Comparison of ENCODE assay signal across 8 cellular contexts in the genomic region with DNA sequence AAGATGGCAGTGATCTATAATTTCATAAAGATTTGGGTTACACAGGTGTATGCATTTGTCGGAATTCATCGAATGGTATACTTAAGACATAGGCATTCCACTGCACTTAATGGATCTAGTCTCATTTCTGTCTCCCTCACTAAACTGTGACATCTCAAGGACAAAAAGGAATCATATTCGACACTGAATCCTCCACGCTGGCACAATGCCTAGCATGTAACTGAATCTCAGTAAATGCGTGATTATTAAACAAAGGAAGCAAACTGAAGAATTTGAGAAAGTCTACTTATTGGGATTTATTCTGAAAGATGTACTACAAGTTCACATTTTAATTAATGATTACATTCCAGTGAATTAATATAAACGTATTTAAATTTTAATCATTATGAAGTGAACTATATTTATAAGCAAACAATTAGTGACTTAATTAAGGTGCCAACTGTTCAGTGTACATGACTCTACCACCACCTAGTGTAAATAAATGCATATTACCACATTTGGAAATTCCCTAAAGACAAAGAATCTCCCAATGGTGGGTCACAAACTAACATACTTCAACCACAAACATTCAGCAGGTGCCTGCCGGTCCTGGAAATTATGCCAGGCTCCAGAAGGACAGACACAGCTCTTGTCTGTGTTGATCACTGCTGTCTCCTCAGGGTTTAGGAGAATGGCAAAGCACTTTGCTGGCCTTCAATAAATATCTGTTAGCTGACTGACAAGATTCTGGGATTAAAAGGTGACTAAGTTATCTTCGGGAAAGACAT. TPM values are rescaled to one million over a fixed set of nuclear protein-coding genes. Genes with fewer than 3 reads are reported as not detected.
DNase-seq lines count a peak whose midpoint lies in the region; ATAC-seq and TF ChIP-seq lines count a peak whose summit lies in the region.

No MANE protein-coding gene starts in this region.

- H3K4me1 ChIP-seq in heart left ventricle: peaks cover 0 to 14% (median 2%) of the 10 kb centered on the region in 12 donors
- H3K4me1 ChIP-seq in smooth muscle cell (ENCODE audit: low read depth): peaks cover 4% of the 10 kb centered on the region

- no peak overlapping the region for H3K27ac ChIP-seq in heart left ventricle
- no peak overlapping the region for H3K27ac ChIP-seq in SU-DHL-6 (ENCODE audit: low read depth, low read length)
- no peak overlapping the region for H3K27ac ChIP-seq in smooth muscle cell (ENCODE audit: low read depth)

- H4K20me1 ChIP-seq in SU-DHL-6 (ENCODE audit: low read depth, low read length) (peaks cover 23% of the 10 kb centered on the region; the same call in 1 of the 2 replicates), smooth muscle cell (ENCODE audit: low read depth) (peaks cover 16% of the 10 kb centered on the region)

- H3K27me3 ChIP-seq in heart left ventricle: no peaks in the 10 kb centered on the region
- no peaks in the 10 kb centered on the region for H3K27me3 ChIP-seq in SU-DHL-6 (ENCODE audit: low read length)
- no peaks in the 10 kb centered on the region for H3K27me3 ChIP-seq in smooth muscle cell (ENCODE audit: low read depth)

- intact Hi-C loops in heart left ventricle (cut with DNase I) (loop anchor here in 9 of 10 donors (1.0 to 10.0 kb wide), 8 partner anchors 438 to 1298 kb away; a partner anchor contains a TSS), left ventricle myocardium superior (cut with micrococcal nuclease) (no loop called here)

- peaks cover 20% of the 10 kb centered on the region for H3K79me2 ChIP-seq in SU-DHL-6 (ENCODE audit: insufficient read depth, low read length)
- H3K79me2 ChIP-seq in smooth muscle cell (ENCODE audit: low read depth): no peaks in the 10 kb centered on the region

- no peak overlapping the region for H3K9ac ChIP-seq in SU-DHL-6 (ENCODE audit: low read length)
- no peak overlapping the region for H3K9ac ChIP-seq in smooth muscle cell (ENCODE audit: low read depth)

- H3K9me3 ChIP-seq in heart left ventricle (no peaks in the 10 kb centered on the region), SU-DHL-6 (ENCODE audit: insufficient read depth, low read length) (no peaks in the 10 kb centered on the region), smooth muscle cell (replicated peaks; ENCODE audit: low read depth) (no peaks in the 10 kb centered on the region)

- 63 to 66% (median 65%) methylated on average over 8 of the region's 8 CpGs for WGBS in heart left ventricle, 4 donors
- WGBS in smooth muscle cell (ENCODE audit: low lambda C conversion rate): 76% methylated on average over 8 of the region's 8 CpGs

- H3K9me2 ChIP-seq in SU-DHL-6 (replicated peaks; ENCODE audit: insufficient read depth, low read length): no peaks in the 10 kb centered on the region

- ATAC-seq in heart left ventricle (no peak), left ventricle myocardium superior (no peak), HG03097 (IDR thresholded peaks at IDR 0.05; ENCODE audit: low FRiP score, unreplicated experiment) (no peak), GM18498 (IDR thresholded peaks at IDR 0.05; ENCODE audit: unreplicated experiment) (no peak)

- TF ChIP-seq CTCF in heart left ventricle (IDR thresholded peaks at IDR 0.05): peak; percentile 53 to 75 (median 65)
- peak; percentile 46 for TF ChIP-seq CTCF in SU-DHL-6 (IDR thresholded peaks at IDR 0.05; ENCODE audit: insufficient read depth, low read length, poor library complexity, severe bottlenecking)
- peak; percentile 87 for TF ChIP-seq CTCF in smooth muscle cell (IDR thresholded peaks at IDR 0.05; ENCODE audit: borderline replicate concordance, insufficient read depth, poor library complexity, severe bottlenecking)

- no peak for TF ChIP-seq POLR2A in heart left ventricle (IDR thresholded peaks at IDR 0.05)

- H3F3A ChIP-seq in SU-DHL-6 (ENCODE audit: insufficient read depth) (0 out of 2 replicates have a peak, but pooled peaks cover 3% of the 10 kb centered on the region), smooth muscle cell (ENCODE audit: low read depth) (no peaks in the 10 kb centered on the region)

- no peak for DNase-seq in heart left ventricle
- no peak for DNase-seq in left ventricle myocardium superior
- DNase-seq in NCI-H1105 (lab: John Stamatoyannopoulos, UW): peak; percentile 32
- peak; percentile 19 for DNase-seq in globus pallidus (ENCODE audit: low spot score)
- no peak for DNase-seq in smooth muscle cell (lab: John Stamatoyannopoulos, UW; ENCODE audit: unreplicated experiment)

- H3K4me2 ChIP-seq in SU-DHL-6 (ENCODE audit: low read depth, low read length, poor library complexity, severe bottlenecking) (no peak overlapping the region), smooth muscle cell (no peak overlapping the region)

- H3K36me3 ChIP-seq in heart left ventricle (no peaks in the 10 kb centered on the region), SU-DHL-6 (ENCODE audit: low read length) (no peaks in the 10 kb centered on the region), smooth muscle cell (ENCODE audit: low read depth) (no peaks in the 10 kb centered on the region)

- H2AFZ ChIP-seq in SU-DHL-6 (ENCODE audit: low read depth, low read length, severe bottlenecking) (no peak overlapping the region), smooth muscle cell (ENCODE audit: low read depth) (no peak overlapping the region)

- no peak overlapping the region for H3K4me3 ChIP-seq in heart left ventricle
- H3K4me3 ChIP-seq in SU-DHL-6 (ENCODE audit: insufficient read depth, low read length, poor library complexity, severe bottlenecking): no peak overlapping the region
- no peak overlapping the region for H3K4me3 ChIP-seq in smooth muscle cell

RNA-seq across cellular contexts. Expression of a gene that starts 56.4 kb away (rescaled TPM):
- total RNA-seq in heart left ventricle (10 to 100 TPM in 4 of 9 donors, 1 to 10 TPM in 5; 6.6 to 12.1 (median 9.5) TPM), left ventricle myocardium superior (8.2 TPM), smooth muscle cell (162 and 198 TPM in 2 replicates)
- polyA plus RNA-seq in heart left ventricle (10 to 100 TPM in 1 of 2 donors, 1 to 10 TPM in 1; 6.3 to 10.6 TPM), smooth muscle cell (246 and 301 TPM in 2 replicates)

Comparison
In these comparisons a context has a peak if more than half of its experiments do, and no peak if none do; other contexts are left out.
1. DNase-seq: peak in NCI-H1105 (single experiment) and globus pallidus (single experiment); none in heart left ventricle (0 of 5), left ventricle myocardium superior (single experiment) and smooth muscle cell (single experiment).
2. RNA of a gene that starts 56.4 kb away (total RNA-seq): 162 to 198 TPM in smooth muscle cell; 6.6 to 12.1 TPM in heart left ventricle and 8.2 TPM in left ventricle myocardium superior (single experiment); every median in the first group is over 10 times any median in the second.
3. Peak in every context shown above with its lines, with median percentiles within 50 percentile points of each other: CTCF ChIP-seq.